In genomic region chr18:44051088-44051487, GRCh38 we compare ENCODE assay signal across 20 cellular contexts.
A peak's percentile ranks its signal among the peaks of the same experiment; 100 is the strongest.
DNase-seq lines count a peak whose midpoint lies in the region; FAIRE-seq and TF ChIP-seq lines count a peak whose summit lies in the region.
"Had no signal": no experiment of that assay in that cellular context is flagged by ENCODE, and none has a peak within 500 bp of the region (broad histone marks: within the 10 kb centered on the region; RNA-seq: fewer than 3 reads in every experiment).

No MANE protein-coding gene starts in this region.

- H3K4me2 ChIP-seq in mesenchymal stem cell (ENCODE audit: low read length, poor library complexity, severe bottlenecking): no peak overlapping the region

- H3K27ac ChIP-seq in HUES48 (ENCODE audit: low read depth, low read length) (peak overlapping the region; percentile 7), mesenchymal stem cell (ENCODE audit: low read length, poor library complexity, severe bottlenecking) (no peak overlapping the region)
- H3K27ac ChIP-seq: left ventricle myocardium inferior, neutrophil, psoas muscle had no signal

- H3K14ac ChIP-seq in mesenchymal stem cell (ENCODE audit: low read length in 2 of 2): no peak overlapping the region

- H3K4me1 ChIP-seq in HUES48 (ENCODE audit: control insufficient read depth, insufficient read depth, low read length) (peaks cover 22% of the 10 kb centered on the region), mesenchymal stem cell (ENCODE audit: control insufficient read depth, insufficient read depth, low read depth, low read length) (no peaks in the 10 kb centered on the region)

- no peak overlapping the region for H2BK5ac ChIP-seq in mesenchymal stem cell (ENCODE audit: low read depth, low read length, poor library complexity, severe bottlenecking)

- H2BK12ac ChIP-seq in mesenchymal stem cell (ENCODE audit: low read length in 2 of 2): no peak overlapping the region

- H3K27me3 ChIP-seq in HUES48 (ENCODE audit: control insufficient read depth, insufficient read depth, low read length) (no peaks in the 10 kb centered on the region), mesenchymal stem cell (ENCODE audit: control insufficient read depth in 1 of 2, insufficient read depth in 1 of 2, low read length in 2 of 2) (no peaks in the 10 kb centered on the region)
- H3K27me3 ChIP-seq: neutrophil had no signal

- TF ChIP-seq POLR2A in GM12891 (IDR thresholded peaks at IDR 0.05; ENCODE audit: low read depth, low read length): no peak

- no peak overlapping the region for H4K8ac ChIP-seq in mesenchymal stem cell (ENCODE audit: low read length)

- H3K79me1 ChIP-seq in mesenchymal stem cell (replicated peaks; ENCODE audit: low read length, poor library complexity, severe bottlenecking): no peaks in the 10 kb centered on the region

- no peak for FAIRE-seq in GM12891 (lab: Jason Lieb, UNC)
- FAIRE-seq: H54 had no signal

- no peaks in the 10 kb centered on the region for H3K36me3 ChIP-seq in HUES48 (ENCODE audit: control insufficient read depth, insufficient read depth, low read length)
- no peaks in the 10 kb centered on the region for H3K36me3 ChIP-seq in mesenchymal stem cell (ENCODE audit: control insufficient read depth in 1 of 2, insufficient read depth in 2 of 2, low read depth in 1 of 2, low read length in 2 of 2)
- H3K36me3 ChIP-seq: left ventricle myocardium inferior, neutrophil had no signal

- no peak overlapping the region for H3K4me3 ChIP-seq in HUES48 (ENCODE audit: low read depth, low read length)
- H3K4me3 ChIP-seq in mesenchymal stem cell (ENCODE audit: insufficient read depth in 1 of 2, low read depth in 1 of 2, low read length in 2 of 2): no peak overlapping the region
- H3K4me3 ChIP-seq: left ventricle myocardium inferior, psoas muscle had no signal

- no peaks in the 10 kb centered on the region for H3K27me3 Mint-ChIP-seq in nephron (ENCODE audit: low read depth)
- H3K27me3 Mint-ChIP-seq: activated CD4-positive, alpha-beta T cell treated with anti-CD3 and anti-CD28 coated beads, Interleukin-2, amount 10 ng/mL, durations not matched to agents 24 days and 14 days; activated naive CD8-positive, alpha-beta T cell treated with anti-CD3 and anti-CD28 coated beads, Interleukin-2, amount 50 U/mL, for 24 hours had no signal

- no peaks in the 10 kb centered on the region for H3K9me3 ChIP-seq in HUES48 (ENCODE audit: control insufficient read depth, insufficient read depth, low read length)
- H3K9me3 ChIP-seq in mesenchymal stem cell (ENCODE audit: control insufficient read depth, low read length): no peaks in the 10 kb centered on the region
- H3K9me3 ChIP-seq: left ventricle myocardium inferior, neutrophil, psoas muscle had no signal

- H2AFZ ChIP-seq in mesenchymal stem cell (ENCODE audit: low read depth, low read length): no peak overlapping the region

- H3K4me1 Mint-ChIP-seq in nephron: peaks cover 6% of the 10 kb centered on the region
- H3K4me1 Mint-ChIP-seq: activated CD4-positive, alpha-beta T cell treated with anti-CD3 and anti-CD28 coated beads, Interleukin-2, amount 10 ng/mL, durations not matched to agents 24 days and 14 days; activated naive CD8-positive, alpha-beta T cell treated with anti-CD3 and anti-CD28 coated beads, Interleukin-2, amount 50 U/mL, for 24 hours had no signal

- no peak overlapping the region for H3K4me3 Mint-ChIP-seq in nephron
- H3K4me3 Mint-ChIP-seq: activated CD4-positive, alpha-beta T cell treated with anti-CD3 and anti-CD28 coated beads, Interleukin-2, amount 10 ng/mL, durations not matched to agents 24 days and 14 days; activated naive CD8-positive, alpha-beta T cell treated with anti-CD3 and anti-CD28 coated beads, Interleukin-2, amount 50 U/mL, for 24 hours; CD8-positive, alpha-beta T cell had no signal

- no peak overlapping the region for H4K91ac ChIP-seq in mesenchymal stem cell (ENCODE audit: low read length)

- H2AK5ac ChIP-seq in mesenchymal stem cell (ENCODE audit: low read length, severe bottlenecking): no peak overlapping the region

- peaks cover 2% of the 10 kb centered on the region for H3K9me3 Mint-ChIP-seq in nephron
- H3K9me3 Mint-ChIP-seq: activated naive CD8-positive, alpha-beta T cell treated with anti-CD3 and anti-CD28 coated beads, Interleukin-2, amount 50 U/mL, for 24 hours had no signal

- H3K9ac ChIP-seq in HUES48 (ENCODE audit: low read depth, low read length) (no peak overlapping the region), mesenchymal stem cell (ENCODE audit: low read length) (no peak overlapping the region)

- DNase-seq in NCI-H1436 treated with DMSO at 0.1 percent for 48 hours (lab: John Stamatoyannopoulos, UW): peak; percentile 58
- peak; percentile 18 for DNase-seq in SK-N-DZ (ENCODE audit: low spot score)
- DNase-seq in GM12891 (ENCODE audit: insufficient read length, low spot score): no peak
- DNase-seq in GM03348 (ENCODE audit: low spot score): no peak
- DNase-seq in mesenchymal stem cell: no peak
- DNase-seq: activated CD4-positive, alpha-beta T cell treated with anti-CD3 and anti-CD28 coated beads, Interleukin-2, amount 10 ng/mL, durations not matched to agents 24 days and 14 days; activated naive CD8-positive, alpha-beta T cell treated with anti-CD3 and anti-CD28 coated beads, Interleukin-2, amount 50 U/mL, for 24 hours; CD8-positive, alpha-beta T cell; DMS79; left ventricle myocardium inferior; NCI-H1092; NCI-H774; psoas muscle; stimulated activated CD4-positive, alpha-beta T cell treated with anti-CD3 and anti-CD28 coated beads, Interleukin-4, amount 100 ng/mL, for 4 hours; T-helper 1 cell had no signal

- H2BK15ac ChIP-seq in mesenchymal stem cell (ENCODE audit: low read depth, poor library complexity, severe bottlenecking): no peak overlapping the region

- WGBS in mesenchymal stem cell: no CpG with 5 or more reads among the region's 1 CpG

- no peaks in the 10 kb centered on the region for H3K36me3 Mint-ChIP-seq in nephron (ENCODE audit: low read depth)
- H3K36me3 Mint-ChIP-seq: CD8-positive, alpha-beta T cell had no signal

- no peak overlapping the region for H3K23ac ChIP-seq in mesenchymal stem cell (ENCODE audit: low read length in 2 of 2)

- peak overlapping the region; percentile 42 to 92 (median 92) for H3K27ac Mint-ChIP-seq in nephron
- H3K27ac Mint-ChIP-seq: activated CD4-positive, alpha-beta T cell treated with anti-CD3 and anti-CD28 coated beads, Interleukin-2, amount 10 ng/mL, durations not matched to agents 24 days and 14 days; activated naive CD8-positive, alpha-beta T cell treated with anti-CD3 and anti-CD28 coated beads, Interleukin-2, amount 50 U/mL, for 24 hours; activated T-helper 2 cell treated with anti-CD3 and anti-CD28 coated beads, Interferon-gamma antibody, Interleukin-2, Interleukin-4, amounts not matched to agents 10 μg/mL and 5 μg/mL and 100 μg/mL, durations not matched to agents 14 hours and 24 hours and 36 hours; CD8-positive, alpha-beta T cell had no signal

- no peak overlapping the region for H3K4ac ChIP-seq in mesenchymal stem cell (ENCODE audit: low read depth in 1 of 2, low read length in 2 of 2)

- no peak for TF ChIP-seq CTCF in nephron (IDR thresholded peaks at IDR 0.05; ENCODE audit: unreplicated experiment in 3 of 3)

- H2BK120ac ChIP-seq in mesenchymal stem cell (ENCODE audit: low read depth, low read length): no peak overlapping the region

- no peak overlapping the region for H3K18ac ChIP-seq in mesenchymal stem cell (ENCODE audit: low read depth in 1 of 2, low read length in 2 of 2)

TF ChIP-seq in GM12891, 5 proteins besides CTCF, POLR2A, EP300 and RAD21:
- TF ChIP-seq TAF1 (IDR thresholded peaks at IDR 0.05; ENCODE audit: low read depth, low read length) (no peak), POU2F2 (IDR thresholded peaks at IDR 0.05; ENCODE audit: low read depth, low read length) (no peak), SPI1 (IDR thresholded peaks at IDR 0.05; ENCODE audit: low read depth, low read length) (no peak), PAX5 (IDR thresholded peaks at IDR 0.05; ENCODE audit: insufficient read depth, low read length, severe bottlenecking) (no peak), POLR2AphosphoS5 (IDR thresholded peaks at IDR 0.05; ENCODE audit: low read depth, low read length) (no peak)

Comparison
In these comparisons a context has a peak if more than half of its experiments do, and no peak if none do; other contexts are left out.
1. DNase-seq: peak in NCI-H1436 treated with DMSO at 0.1 percent for 48 hours (single experiment) and SK-N-DZ (single experiment); none in GM12891 (single experiment), GM03348 (single experiment) and mesenchymal stem cell (single experiment).